Comparison of ENCODE assay signal across 17 cellular contexts in the genomic region with DNA sequence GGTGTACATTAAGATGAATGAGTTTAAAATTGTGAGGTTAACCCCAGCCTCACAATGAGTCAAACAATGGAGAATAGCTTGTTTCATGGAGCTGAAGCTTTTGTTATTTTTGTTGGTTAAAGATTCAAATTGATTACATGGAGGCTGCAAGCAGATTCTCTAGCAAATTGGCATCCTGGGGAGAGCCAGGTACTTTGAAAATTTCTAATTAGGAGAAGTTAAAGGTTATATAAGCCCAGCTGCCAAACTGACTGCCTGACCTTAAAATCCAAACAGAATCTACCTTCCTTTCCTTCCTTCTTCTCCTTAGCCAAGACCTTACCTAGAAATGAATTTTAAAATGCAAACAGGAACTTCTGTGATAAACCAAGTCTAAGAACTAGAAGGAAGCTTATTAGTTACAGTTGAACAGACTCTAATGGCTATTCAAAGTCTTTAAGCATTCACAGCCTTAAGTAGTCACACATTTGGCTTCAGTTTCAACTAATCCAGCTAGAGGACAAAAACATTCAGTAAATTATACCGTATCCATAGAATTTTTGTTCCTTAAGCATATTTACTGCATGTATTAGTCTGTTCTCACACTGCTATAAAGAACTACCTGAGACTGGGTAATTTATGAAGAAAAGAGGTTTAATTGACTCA. TPM values are rescaled to one million over a fixed set of nuclear protein-coding genes. Genes with fewer than 3 reads are reported as not detected.
DNase-seq lines count a peak whose midpoint lies in the region; ATAC-seq and TF ChIP-seq lines count a peak whose summit lies in the region.
"Had no signal": no experiment of that assay in that cellular context is flagged by ENCODE, and none has a peak within 500 bp of the region (broad histone marks: within the 10 kb centered on the region; RNA-seq: fewer than 3 reads in every experiment).

No MANE protein-coding gene starts in this region.

- H3F3A ChIP-seq in GM23338 (replicated peaks; ENCODE audit: low read depth): no peaks in the 10 kb centered on the region

- H3K4me3 Mint-ChIP-seq in GM23338: no peak overlapping the region
- no peak overlapping the region for H3K4me3 Mint-ChIP-seq in natural killer cell
- H3K4me3 Mint-ChIP-seq: CD14-positive monocyte had no signal

- no peaks in the 10 kb centered on the region for H3K79me2 ChIP-seq in GM23338 (replicated peaks; ENCODE audit: insufficient read depth)

- WGBS in ectodermal cell, 2 experiments: 86 to 100% methylated on average over 1 of the region's 1 CpG

- H3K27ac Mint-ChIP-seq in GM23338 (peak overlapping the region; percentile 51; the same call in 1 of the 2 replicates), natural killer cell (no peak overlapping the region)

- ATAC-seq in GM23338 (no peak), natural killer cell (no peak), HG03565 (IDR thresholded peaks at IDR 0.05; ENCODE audit: unreplicated experiment) (no peak)
- ATAC-seq: HepG2, SK-N-SH treated with all-trans-retinoic acid at 6 μM for 48 hours had no signal

- no peak overlapping the region for H3K4me3 ChIP-seq in GM23338
- H3K4me3 ChIP-seq in ectodermal cell (ENCODE audit: insufficient read depth, low read depth, low read length): no peak overlapping the region
- H3K4me3 ChIP-seq: GM23248 had no signal

- H3K36me3 Mint-ChIP-seq in GM23338 (ENCODE audit: low read depth) (no peaks in the 10 kb centered on the region), natural killer cell (no peaks in the 10 kb centered on the region)

- DNase-seq in GM23338 (ENCODE audit: low spot score) (no peak), NCI-H69 (lab: John Stamatoyannopoulos, UW) (peak; percentile 70), renal cortical epithelial cell (ENCODE audit: low read depth) (peak; percentile 81), natural killer cell (no peak), GM19238 (ENCODE audit: insufficient read length, low spot score) (no peak)
- DNase-seq: GM23248, KG1, NCI-H1105 treated with DMSO at 0.1 percent for 48 hours, NCI-H187, NCI-H2107, NCI-H510A, SHP77 treated with DMSO at 0.1 percent for 48 hours had no signal

- H3K4me1 ChIP-seq in GM23338 (ENCODE audit: insufficient read depth) (peaks cover 36% of the 10 kb centered on the region), ectodermal cell (ENCODE audit: control insufficient read depth, insufficient read depth, low read length) (peaks cover 4% of the 10 kb centered on the region)

- H3K27me3 ChIP-seq in GM23338 (ENCODE audit: insufficient read depth): no peaks in the 10 kb centered on the region
- no peaks in the 10 kb centered on the region for H3K27me3 ChIP-seq in ectodermal cell (ENCODE audit: control insufficient read depth, insufficient read depth, low read length, poor library complexity, severe bottlenecking)

- no peak overlapping the region for H3K27ac ChIP-seq in GM23338 (ENCODE audit: low read depth)
- peak overlapping the region; percentile 64 for H3K27ac ChIP-seq in ectodermal cell (ENCODE audit: insufficient read depth, low read depth, low read length, poor library complexity, severe bottlenecking)
- H3K27ac ChIP-seq: GM23248 had no signal

- peaks cover 1% of the 10 kb centered on the region for H3K27me3 Mint-ChIP-seq in GM23338 (ENCODE audit: insufficient read depth, low read depth, poor library complexity)
- peaks cover 0 to 5% of the 10 kb centered on the region in 2 donors for H3K27me3 Mint-ChIP-seq in natural killer cell (ENCODE audit: low read depth in 2 of 2)

- H4K20me1 ChIP-seq in GM23338 (replicated peaks; ENCODE audit: insufficient read depth): no peaks in the 10 kb centered on the region

- H3K36me3 ChIP-seq in GM23338 (ENCODE audit: insufficient read depth) (no peaks in the 10 kb centered on the region), ectodermal cell (ENCODE audit: control insufficient read depth, insufficient read depth, low read length) (no peaks in the 10 kb centered on the region)

- H2AFZ ChIP-seq in GM23338: peak overlapping the region; percentile 79; the same call in 1 of the 2 replicates
- H2AFZ ChIP-seq: GM23248 had no signal

- H3K4me2 ChIP-seq in GM23338: 0 out of 2 replicates have a peak overlapping the region, but pooled peaks have one; percentile 54

- H3K9me3 ChIP-seq in ectodermal cell (ENCODE audit: control insufficient read depth, low read length): no peaks in the 10 kb centered on the region

- TF ChIP-seq CTCF in GM23338 (conservative IDR thresholded peaks at IDR 0.05; ENCODE audit: low read depth in 2 of 2): no peak
- no peak for TF ChIP-seq CTCF in natural killer cell (IDR thresholded peaks at IDR 0.05)

- no peaks in the 10 kb centered on the region for H3K9me2 ChIP-seq in GM23338 (ENCODE audit: insufficient read depth)

- H3K4me1 Mint-ChIP-seq in GM23338 (peaks cover 36% of the 10 kb centered on the region), natural killer cell (peaks cover 27 to 31% of the 10 kb centered on the region in 2 donors)

- intact Hi-C loops in natural killer cell (cut with micrococcal nuclease): no loop called here

- no peaks in the 10 kb centered on the region; the same call in 2 of the 3 replicates for H3K9me3 Mint-ChIP-seq in GM23338
- H3K9me3 Mint-ChIP-seq in natural killer cell: no peaks in the 10 kb centered on the region

TF ChIP-seq in GM23338, 12 proteins besides CTCF, POLR2A, EP300 and RAD21 (continues in another document):
- TF ChIP-seq REST (IDR thresholded peaks at IDR 0.05; ENCODE audit: unreplicated experiment) (no peak), EZH2 (IDR thresholded peaks at IDR 0.05; ENCODE audit: low read depth, unreplicated experiment) (no peak)
- TF ChIP-seq, protein P1, sequence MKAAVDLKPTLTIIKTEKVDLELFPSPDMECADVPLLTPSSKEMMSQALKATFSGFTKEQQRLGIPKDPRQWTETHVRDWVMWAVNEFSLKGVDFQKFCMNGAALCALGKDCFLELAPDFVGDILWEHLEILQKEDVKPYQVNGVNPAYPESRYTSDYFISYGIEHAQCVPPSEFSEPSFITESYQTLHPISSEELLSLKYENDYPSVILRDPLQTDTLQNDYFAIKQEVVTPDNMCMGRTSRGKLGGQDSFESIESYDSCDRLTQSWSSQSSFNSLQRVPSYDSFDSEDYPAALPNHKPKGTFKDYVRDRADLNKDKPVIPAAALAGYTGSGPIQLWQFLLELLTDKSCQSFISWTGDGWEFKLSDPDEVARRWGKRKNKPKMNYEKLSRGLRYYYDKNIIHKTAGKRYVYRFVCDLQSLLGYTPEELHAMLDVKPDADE (IDR thresholded peaks at IDR 0.05): no peak

RNA-seq across cellular contexts. Expression of gene PGAP1, which starts 31.5 kb away (rescaled TPM):
- 26.5 and 28.7 TPM in 2 replicates for total RNA-seq in GM23338 (2014; rRNA removed; shearing (Covaris generic))
- 6.2 and 9.8 TPM in 2 replicates for polyA plus RNA-seq in GM23338 (2016; fragmentation: Nextera tagmentation; extraction: Ambion mirVana)
- 51.9 TPM for polyA plus RNA-seq in ectodermal cell (2013, experiment 1 of 4)
- 73.9 TPM for polyA plus RNA-seq in ectodermal cell (2013, experiment 2 of 4)
- 51.0 TPM for polyA plus RNA-seq in ectodermal cell (2013, experiment 3 of 4)
- polyA plus RNA-seq in ectodermal cell (2013, experiment 4 of 4): 58.6 TPM
- total RNA-seq in renal cortical epithelial cell (2.3 and 11.0 TPM in 2 replicates), natural killer cell (1 to 10 TPM; 2.5 to 4.9 (median 3.3) TPM)

Comparison
In these comparisons a context has a peak if more than half of its experiments do, and no peak if none do; other contexts are left out.
1. DNase-seq: peak in NCI-H69 (single experiment) and renal cortical epithelial cell (single experiment); none in GM23338 (single experiment), natural killer cell (single experiment) and GM19238 (single experiment).